In genomic region chr16:48317614-48318013, GRCh38 we compare ENCODE assay signal across 10 cellular contexts.
DNase-seq lines count a peak whose midpoint lies in the region; ATAC-seq, FAIRE-seq and TF ChIP-seq lines count a peak whose summit lies in the region.
"Had no signal": no experiment of that assay in that cellular context is flagged by ENCODE, and none has a peak within 500 bp of the region (broad histone marks: within the 10 kb centered on the region; RNA-seq: fewer than 3 reads in every experiment).

No MANE protein-coding gene starts in this region.

- DNase-seq in CD4-positive, alpha-beta memory T cell = no peak
- peak; percentile 61 for DNase-seq in HTR-8/SVneo (ENCODE audit: insufficient read length, low spot score)
- DNase-seq in activated CD8-positive, alpha-beta T cell treated with anti-CD3 and anti-CD28 coated beads for 36 hours = peak; percentile 58
- peak; percentile 23 for DNase-seq in kidney epithelial cell (ENCODE audit: low read depth)
- DNase-seq in caudate nucleus (lab: John Stamatoyannopoulos, UW) = no peak
- DNase-seq: psoas muscle had no signal

- H3K27ac ChIP-seq in CD4-positive, alpha-beta memory T cell (ENCODE audit: low read depth, low read length) = no peak overlapping the region
- no peak overlapping the region for H3K27ac ChIP-seq in caudate nucleus (ENCODE audit: low read depth, low read length)

- ATAC-seq in activated CD8-positive, alpha-beta T cell treated with anti-CD3 and anti-CD28 coated beads for 36 hours = peak; percentile 43
- no peak for ATAC-seq in HG02852 (IDR thresholded peaks at IDR 0.05; ENCODE audit: unreplicated experiment)
- ATAC-seq in HG03139 (IDR thresholded peaks at IDR 0.05; ENCODE audit: unreplicated experiment) = no peak
- ATAC-seq in esophagus mucosa = no peak

- H3K4me3 Mint-ChIP-seq in CD4-positive, alpha-beta memory T cell = peak overlapping the region in 6 of 8 donors; percentile 10 to 84 (median 74)
- H3K4me3 Mint-ChIP-seq in activated CD8-positive, alpha-beta T cell treated with anti-CD3 and anti-CD28 coated beads for 36 hours = no peak overlapping the region

- POLR2A ChIA-PET in CD4-positive, alpha-beta memory T cell (lab: Charles Lee; ENCODE audit: partially characterized antibody) = interaction anchor here (1.0 to 3.0 kb wide), 5 partner anchors 13 to 295 kb away, joined by 3 to 13 read pairs (median 4); partner anchors contain the start of gene N4BP1
- POLR2A ChIA-PET in activated CD8-positive, alpha-beta T cell treated with anti-CD3 and anti-CD28 coated beads for 36 hours (lab: Charles Lee) = interaction anchor here (1.1 kb wide), 1 partner anchor 18 kb away, joined by 3 read pairs; no protein-coding TSS in a partner anchor

- H3K36me3 Mint-ChIP-seq in CD4-positive, alpha-beta memory T cell = peaks cover 33 to 34% of the 10 kb centered on the region in 2 donors
- H3K36me3 Mint-ChIP-seq in activated CD8-positive, alpha-beta T cell treated with anti-CD3 and anti-CD28 coated beads for 36 hours (ENCODE audit: low read depth) = peaks cover 39% of the 10 kb centered on the region

- no peaks in the 10 kb centered on the region for H3K27me3 ChIP-seq in CD4-positive, alpha-beta memory T cell (ENCODE audit: insufficient read depth, low read length)
- H3K27me3 ChIP-seq in kidney epithelial cell (ENCODE audit: control insufficient read depth, insufficient read depth, low read length) = no peaks in the 10 kb centered on the region

- FAIRE-seq in HTR-8/SVneo (lab: Jason Lieb, UNC) = no peak
- FAIRE-seq: colon had no signal

- H3K4me1 Mint-ChIP-seq in CD4-positive, alpha-beta memory T cell = peaks cover 19 to 50% (median 29%) of the 10 kb centered on the region in 4 donors
- H3K4me1 Mint-ChIP-seq in activated CD8-positive, alpha-beta T cell treated with anti-CD3 and anti-CD28 coated beads for 36 hours (ENCODE audit: low read depth) = peaks cover 46% of the 10 kb centered on the region

- H3K27ac Mint-ChIP-seq in CD4-positive, alpha-beta memory T cell = peak overlapping the region in 6 of 7 donors; percentile 25 to 85 (median 54)
- peak overlapping the region; percentile 35 for H3K27ac Mint-ChIP-seq in activated CD8-positive, alpha-beta T cell treated with anti-CD3 and anti-CD28 coated beads for 36 hours

- intact Hi-C loops in CD4-positive, alpha-beta memory T cell (cut with micrococcal nuclease) = loop anchor here (2.0 to 5.0 kb wide), 3 partner anchors 50 to 73 kb away; partner anchors contain the start of gene LONP2
- intact Hi-C loops in activated CD8-positive, alpha-beta T cell treated with anti-CD3 and anti-CD28 coated beads for 36 hours (cut with micrococcal nuclease) = no loop called here

- no peaks in the 10 kb centered on the region for H3K36me3 ChIP-seq in CD4-positive, alpha-beta memory T cell (ENCODE audit: insufficient read depth, low read length)
- H3K36me3 ChIP-seq in kidney epithelial cell (ENCODE audit: control insufficient read depth, insufficient read depth, low read length) = no peaks in the 10 kb centered on the region

- peaks cover 32% of the 10 kb centered on the region for H3K4me1 ChIP-seq in CD4-positive, alpha-beta memory T cell (ENCODE audit: insufficient read depth, low read length)

- no peak for TF ChIP-seq CTCF in activated CD8-positive, alpha-beta T cell treated with anti-CD3 and anti-CD28 coated beads for 36 hours (IDR thresholded peaks at IDR 0.05)
- no peak for TF ChIP-seq CTCF in kidney epithelial cell (IDR thresholded peaks at IDR 0.05; ENCODE audit: insufficient read depth, low read length, poor library complexity, severe bottlenecking)

- CTCF ChIA-PET in CD4-positive, alpha-beta memory T cell (lab: Charles Lee; ENCODE audit: partially characterized antibody) = interaction anchor here (0.8 to 2.7 kb wide), 3 partner anchors 76 to 313 kb away, joined by 3 to 9 read pairs (median 9); no protein-coding TSS in a partner anchor
- CTCF ChIA-PET in activated CD8-positive, alpha-beta T cell treated with anti-CD3 and anti-CD28 coated beads for 36 hours (lab: Charles Lee) = interaction anchor here (0.8 to 1.2 kb wide), 3 partner anchors 15 to 312 kb away, joined by 3 to 4 read pairs (median 3); no protein-coding TSS in a partner anchor

- peaks cover 1 to 14% (median 9%) of the 10 kb centered on the region in 8 donors for H3K9me3 Mint-ChIP-seq in CD4-positive, alpha-beta memory T cell
- peaks cover 8% of the 10 kb centered on the region for H3K9me3 Mint-ChIP-seq in activated CD8-positive, alpha-beta T cell treated with anti-CD3 and anti-CD28 coated beads for 36 hours

- no peak overlapping the region for H3K4me3 ChIP-seq in CD4-positive, alpha-beta memory T cell (ENCODE audit: low read length in 2 of 2)
- H3K4me3 ChIP-seq in kidney epithelial cell (ENCODE audit: low read depth, low read length) = no peak overlapping the region
- H3K4me3 ChIP-seq: psoas muscle had no signal

- no peaks in the 10 kb centered on the region for H3K27me3 Mint-ChIP-seq in CD4-positive, alpha-beta memory T cell
- no peaks in the 10 kb centered on the region for H3K27me3 Mint-ChIP-seq in activated CD8-positive, alpha-beta T cell treated with anti-CD3 and anti-CD28 coated beads for 36 hours

- H3K9me3 ChIP-seq in CD4-positive, alpha-beta memory T cell (ENCODE audit: control insufficient read depth in 1 of 2, low read length in 2 of 2) = peaks cover 0 to 3% of the 10 kb centered on the region in 2 donors
- H3K9me3 ChIP-seq: psoas muscle had no signal

Comparison
In these comparisons a context has a peak if more than half of its experiments do, and no peak if none do; other contexts are left out.
1. DNase-seq: peak in HTR-8/SVneo (single experiment), activated CD8-positive, alpha-beta T cell treated with anti-CD3 and anti-CD28 coated beads for 36 hours (single experiment) and kidney epithelial cell (single experiment); none in CD4-positive, alpha-beta memory T cell (0 of 5) and caudate nucleus (0 of 61).